In genomic region chr2:108615480-108616090, GRCh38 we compare ENCODE assay signal across 12 cellular contexts.
DNase-seq lines count a peak whose midpoint lies in the region; ATAC-seq and TF ChIP-seq lines count a peak whose summit lies in the region.
"Had no signal": no experiment of that assay in that cellular context is flagged by ENCODE, and none has a peak within 500 bp of the region (broad histone marks: within the 10 kb centered on the region; RNA-seq: fewer than 3 reads in every experiment).

No MANE protein-coding gene starts in this region.

- no peak for DNase-seq in heart left ventricle
- no peak for DNase-seq in Right ventricle myocardium inferior (ENCODE audit: missing footprints)
- peak; percentile 42 for DNase-seq in OCI-M1 (lab: John Stamatoyannopoulos, UW)
- no peak for DNase-seq in effector memory CD8-positive, alpha-beta T cell
- no peak for DNase-seq in thyroid gland
- DNase-seq in tibial artery = no peak
- DNase-seq in activated effector memory CD4-positive, alpha-beta T cell treated with Interleukin-2 at 50 U/mL for 16 hours = no peak
- no peak for DNase-seq in amygdala (lab: John Stamatoyannopoulos, UW)
- DNase-seq: effector CD4-positive, alpha-beta T cell; NCI-H1105 treated with DMSO at 0.1 percent for 48 hours; stimulated activated CD4-positive, alpha-beta T cell treated with anti-CD3 and anti-CD28 coated beads, Interleukin-15, amount 100 ng/mL, for 24 hours; stimulated activated naive CD4-positive, alpha-beta T cell treated with Interleukin-2 at 50 U/mL for 16 hours had no signal

- H3K27me3 ChIP-seq in heart left ventricle = no peaks in the 10 kb centered on the region
- H3K27me3 ChIP-seq in thyroid gland = no peaks in the 10 kb centered on the region
- no peaks in the 10 kb centered on the region for H3K27me3 ChIP-seq in tibial artery

- no peaks in the 10 kb centered on the region for H3K9me3 Mint-ChIP-seq in effector memory CD8-positive, alpha-beta T cell

- peaks cover 0 to 87% (median 32%) of the 10 kb centered on the region in 12 donors for H3K4me1 ChIP-seq in heart left ventricle
- peaks cover 58 to 59% of the 10 kb centered on the region in 2 donors for H3K4me1 ChIP-seq in thyroid gland
- H3K4me1 ChIP-seq in tibial artery = peaks cover 0 to 47% (median 21%) of the 10 kb centered on the region in 4 donors

- no peaks in the 10 kb centered on the region for H3K36me3 ChIP-seq in heart left ventricle
- H3K36me3 ChIP-seq in thyroid gland = no peaks in the 10 kb centered on the region
- H3K36me3 ChIP-seq in tibial artery = no peaks in the 10 kb centered on the region

- H3K4me3 ChIP-seq in heart left ventricle (no peak overlapping the region), thyroid gland (replicated peaks in 1 of 3) (no peak overlapping the region), tibial artery (no peak overlapping the region)

- H3K27ac ChIP-seq in heart left ventricle = no peak overlapping the region
- peak overlapping the region in 2 of 3 donors; percentile 13 to 27 for H3K27ac ChIP-seq in thyroid gland
- no peak overlapping the region for H3K27ac ChIP-seq in tibial artery

- WGBS in heart left ventricle, 4 donors = 52 to 67% (median 54%) methylated on average over 2 of the region's 2 CpGs
- WGBS in thyroid gland, 2 donors = 66 to 69% methylated on average over 2 of the region's 2 CpGs

- peak overlapping the region in 1 of 2 donors; percentile 19 for H3K4me3 Mint-ChIP-seq in effector memory CD8-positive, alpha-beta T cell

- peak overlapping the region; percentile 81 to 89 for H3K27ac Mint-ChIP-seq in effector memory CD8-positive, alpha-beta T cell

- TF ChIP-seq POLR2A in heart left ventricle (IDR thresholded peaks at IDR 0.05) = no peak
- TF ChIP-seq POLR2A in thyroid gland (IDR thresholded peaks at IDR 0.05) = no peak

- H3K36me3 Mint-ChIP-seq in effector memory CD8-positive, alpha-beta T cell (ENCODE audit: insufficient read depth) = peaks cover 9% of the 10 kb centered on the region

- TF ChIP-seq CTCF in heart left ventricle (IDR thresholded peaks at IDR 0.05) (no peak), thyroid gland (IDR thresholded peaks at IDR 0.05) (no peak), tibial artery (IDR thresholded peaks at IDR 0.05) (no peak)

- intact Hi-C loops in heart left ventricle (cut with DNase I) (loop anchor here in 2 of 10 donors (2.0 to 10.0 kb wide), 2 partner anchors 17 to 99 kb away; partner anchors contain the start of gene RANBP2 (in 1 of the 2)), Right ventricle myocardium inferior (cut with DNase I) (no loop called here), thyroid gland (cut with DNase I) (no loop called here), tibial artery (cut with DNase I; ENCODE audit: low total_unique reads) (no loop called here)

- no peaks in the 10 kb centered on the region for H3K27me3 Mint-ChIP-seq in effector memory CD8-positive, alpha-beta T cell

- ATAC-seq in heart left ventricle (peak in 3 of 4 donors; percentile 10 to 35 (median 33)), Right ventricle myocardium inferior (no peak)
- ATAC-seq in effector memory CD8-positive, alpha-beta T cell (replicated peaks) = no peak

- H3K9me3 ChIP-seq in heart left ventricle (no peaks in the 10 kb centered on the region), thyroid gland (no peaks in the 10 kb centered on the region), tibial artery (no peaks in the 10 kb centered on the region)

- peaks cover 50 to 80% of the 10 kb centered on the region in 2 donors for H3K4me1 Mint-ChIP-seq in effector memory CD8-positive, alpha-beta T cell (ENCODE audit: low read depth in 2 of 2)

Comparison
In these comparisons a context has a peak if more than half of its experiments do, and no peak if none do; other contexts are left out.
1. ATAC-seq: peak in heart left ventricle (3 of 4); none in Right ventricle myocardium inferior (single experiment) and effector memory CD8-positive, alpha-beta T cell (single experiment).
2. H3K27ac ChIP-seq: peak in thyroid gland (2 of 3); none in heart left ventricle (0 of 12) and tibial artery (0 of 2).